In genomic region chr7:30634634-30635201, GRCh38 we compare ENCODE assay signal across 23 cellular contexts. TPM values are rescaled to one million over a fixed set of nuclear protein-coding genes. Genes with fewer than 3 reads are reported as not detected.
DNase-seq lines count a peak whose midpoint lies in the region; ATAC-seq, FAIRE-seq and TF ChIP-seq lines count a peak whose summit lies in the region.
"Had no signal": no experiment of that assay in that cellular context is flagged by ENCODE, and none has a peak within 500 bp of the region (broad histone marks: within the 10 kb centered on the region; RNA-seq: fewer than 3 reads in every experiment).

No MANE protein-coding gene starts in this region.

- no peak overlapping the region for H3K9ac ChIP-seq in keratinocyte (ENCODE audit: control insufficient read depth, extremely low read depth, insufficient read depth, low read length)

- H3K27ac Mint-ChIP-seq in stimulated activated naive CD8-positive, alpha-beta T cell treated with anti-CD3 and anti-CD28 coated beads, Interleukin-15, Interleukin-2, amounts not matched to agents 100 ng/mL and 50 ng/mL, for 24 hours: peak overlapping the region; percentile 49
- H3K27ac Mint-ChIP-seq: CD4-positive, CD25-positive, alpha-beta regulatory T cell; GM23338 had no signal

- no peaks in the 10 kb centered on the region for H3K4me1 Mint-ChIP-seq in stimulated activated naive CD8-positive, alpha-beta T cell treated with anti-CD3 and anti-CD28 coated beads, Interleukin-15, Interleukin-2, amounts not matched to agents 100 ng/mL and 50 ng/mL, for 24 hours (ENCODE audit: low read depth)
- H3K4me1 Mint-ChIP-seq: GM23338 had no signal

- no peaks in the 10 kb centered on the region for H3K27me3 Mint-ChIP-seq in stimulated activated naive CD8-positive, alpha-beta T cell treated with anti-CD3 and anti-CD28 coated beads, Interleukin-15, Interleukin-2, amounts not matched to agents 100 ng/mL and 50 ng/mL, for 24 hours
- H3K27me3 Mint-ChIP-seq: CD4-positive, CD25-positive, alpha-beta regulatory T cell had no signal

- no peaks in the 10 kb centered on the region for H3K27me3 ChIP-seq in keratinocyte (ENCODE audit: control insufficient read depth, extremely low read depth, insufficient read depth, low read length)
- H3K27me3 ChIP-seq: BE2C had no signal

- peaks cover 6% of the 10 kb centered on the region for H3K9me3 Mint-ChIP-seq in stimulated activated naive CD8-positive, alpha-beta T cell treated with anti-CD3 and anti-CD28 coated beads, Interleukin-15, Interleukin-2, amounts not matched to agents 100 ng/mL and 50 ng/mL, for 24 hours
- H3K9me3 Mint-ChIP-seq: CD4-positive, CD25-positive, alpha-beta regulatory T cell; GM23338 had no signal

- H3K9me1 ChIP-seq in keratinocyte (ENCODE audit: control insufficient read depth, extremely low read depth, insufficient read depth, low read length): no peaks in the 10 kb centered on the region

- no peak overlapping the region for H3K4me3 ChIP-seq in keratinocyte (ENCODE audit: control insufficient read depth in 2 of 3, extremely low read depth in 1 of 3, insufficient read depth in 2 of 3, low read depth in 1 of 3, low read length in 3 of 3)
- H3K4me3 ChIP-seq: A549, GM23338, SK-N-MC had no signal

- ATAC-seq in stimulated activated naive CD8-positive, alpha-beta T cell treated with anti-CD3 and anti-CD28 coated beads, Interleukin-15, Interleukin-2, amounts not matched to agents 100 U/mL and 50 U/mL, for 24 hours: no peak
- ATAC-seq in HG02885 (IDR thresholded peaks at IDR 0.05; ENCODE audit: poor library complexity, unreplicated experiment): no peak
- ATAC-seq in GM18498 (IDR thresholded peaks at IDR 0.05; ENCODE audit: unreplicated experiment): no peak

- H3K36me3 ChIP-seq in keratinocyte (ENCODE audit: control insufficient read depth in 2 of 2, extremely low read depth in 1 of 2, insufficient read depth in 2 of 2, low read length in 2 of 2): peaks cover 22 to 47% of the 10 kb centered on the region in 2 experiments

- H3K9me3 ChIP-seq in keratinocyte (ENCODE audit: control insufficient read depth, low read depth, low read length): no peaks in the 10 kb centered on the region
- H3K9me3 ChIP-seq: A549, BE2C had no signal

- dilution Hi-C loops in keratinocyte (cut with MboI; ENCODE audit: extremely low pct_ligation_motif_present, low sequenced_read_pairs): loop anchor here (25.0 kb wide), 1 partner anchor 103 kb away; no protein-coding TSS in a partner anchor

- H3K36me3 Mint-ChIP-seq in stimulated activated naive CD8-positive, alpha-beta T cell treated with anti-CD3 and anti-CD28 coated beads, Interleukin-15, Interleukin-2, amounts not matched to agents 100 ng/mL and 50 ng/mL, for 24 hours (ENCODE audit: low read depth): peaks cover 56% of the 10 kb centered on the region

- no peaks in the 10 kb centered on the region for H4K20me1 ChIP-seq in keratinocyte (ENCODE audit: control insufficient read depth, extremely low read depth, insufficient read depth, low read length)

- no peak overlapping the region for H3K27ac ChIP-seq in keratinocyte (ENCODE audit: control insufficient read depth, insufficient read depth, low read length)
- H3K27ac ChIP-seq: A549, RWPE1, SK-N-MC had no signal

- peak; percentile 48 for FAIRE-seq in keratinocyte (lab: Jason Lieb, UNC)
- FAIRE-seq: A549 had no signal

- H2AFZ ChIP-seq in keratinocyte (ENCODE audit: control insufficient read depth, low read length): no peak overlapping the region
- H2AFZ ChIP-seq: GM23338 had no signal

- peaks cover 5% of the 10 kb centered on the region for H3K79me2 ChIP-seq in keratinocyte (ENCODE audit: control insufficient read depth, insufficient read depth, low read length)

- no peak overlapping the region for H3K4me3 Mint-ChIP-seq in stimulated activated naive CD8-positive, alpha-beta T cell treated with anti-CD3 and anti-CD28 coated beads, Interleukin-15, Interleukin-2, amounts not matched to agents 100 ng/mL and 50 ng/mL, for 24 hours
- H3K4me3 Mint-ChIP-seq: CD4-positive, CD25-positive, alpha-beta regulatory T cell; GM23338 had no signal

- H3K4me2 ChIP-seq in keratinocyte (ENCODE audit: control insufficient read depth, extremely low read depth, insufficient read depth, low read depth, low read length): no peak overlapping the region
- H3K4me2 ChIP-seq: A549, GM23338 had no signal

- TF ChIP-seq CTCF in keratinocyte (optimal IDR thresholded peaks at IDR 0.05 in 1 of 3, IDR thresholded peaks at IDR 0.05 in 1 of 3, conservative IDR thresholded peaks at IDR 0.05 in 1 of 3; ENCODE audit: extremely low read depth in 1 of 3, insufficient read depth in 2 of 3, low read length in 3 of 3): no peak

- DNase-seq in stimulated activated naive CD8-positive, alpha-beta T cell treated with anti-CD3 and anti-CD28 coated beads, Interleukin-15, Interleukin-2, amounts not matched to agents 100 U/mL and 50 U/mL, for 24 hours: no peak
- DNase-seq in OCI-M1 (lab: John Stamatoyannopoulos, UW) (peak; percentile 8), keratinocyte (ENCODE audit: low read depth, low spot score) (no peak), glomerular visceral epithelial cell (ENCODE audit: extremely low spot score) (no peak)
- DNase-seq: BE2C; CD4-positive, CD25-positive, alpha-beta regulatory T cell; COR-L47; DMS79; HCEC 1CT; NCI-H1105; NCI-H146; NCI-H2029; NCI-H2227 treated with DMSO at 0.1 percent for 48 hours; NCI-H510A; SHP77 treated with DMSO at 0.1 percent for 48 hours; SW 1271 had no signal

- H3K4me1 ChIP-seq in keratinocyte (ENCODE audit: control insufficient read depth, extremely low read depth, insufficient read depth, low read length): no peaks in the 10 kb centered on the region
- H3K4me1 ChIP-seq: A549, BE2C had no signal

RNA-seq across cellular contexts. Expression of gene GARS1, which starts 40.0 kb away (rescaled TPM):
- polyA plus RNA-seq in keratinocyte: 277 to 545 TPM (median 411 TPM) in 3 replicates
- 311 TPM for polyA plus RNA-seq in keratinocyte (2011; ENCODE audit: low read depth)
- polyA plus RNA-seq in keratinocyte (2011; cell fraction: cytosol; rRNA removed): 379 and 567 TPM in 2 replicates
- polyA plus RNA-seq in keratinocyte (2011; cell fraction: nucleus; rRNA removed): 455 and 471 TPM in 2 replicates
- 184 and 305 TPM in 2 replicates for polyA plus RNA-seq in keratinocyte (2012; ENCODE audit: low replicate concordance)
- 267 to 644 TPM (median 355 TPM) in 3 replicates for polyA minus RNA-seq in keratinocyte
- 239 TPM for polyA minus RNA-seq in keratinocyte (2011; cell fraction: cytosol; rRNA and poly(A)+ RNA removed)
- polyA minus RNA-seq in keratinocyte (2011; cell fraction: nucleus; rRNA and poly(A)+ RNA removed): 152 and 239 TPM in 2 replicates

RNA-seq across cellular contexts. Expression of gene CRHR2, which starts 47.5 kb away (rescaled TPM):
- polyA plus RNA-seq in keratinocyte: not detected in 3 replicates
- polyA plus RNA-seq in keratinocyte (2011; ENCODE audit: low read depth): not detected
- not detected in 2 replicates for polyA plus RNA-seq in keratinocyte (2011; cell fraction: cytosol; rRNA removed)
- polyA plus RNA-seq in keratinocyte (2011; cell fraction: nucleus; rRNA removed): not detected in 2 replicates
- not detected in 2 replicates for polyA plus RNA-seq in keratinocyte (2012; ENCODE audit: low replicate concordance)
- not detected in 3 replicates for polyA minus RNA-seq in keratinocyte
- polyA minus RNA-seq in keratinocyte (2011; cell fraction: cytosol; rRNA and poly(A)+ RNA removed): not detected
- not detected in 2 replicates for polyA minus RNA-seq in keratinocyte (2011; cell fraction: nucleus; rRNA and poly(A)+ RNA removed)
- polyA plus RNA-seq: A549; CD4-positive, CD25-positive, alpha-beta regulatory T cell had no signal
